ENCODE assay signal across 9 cellular contexts in the genomic region with DNA sequence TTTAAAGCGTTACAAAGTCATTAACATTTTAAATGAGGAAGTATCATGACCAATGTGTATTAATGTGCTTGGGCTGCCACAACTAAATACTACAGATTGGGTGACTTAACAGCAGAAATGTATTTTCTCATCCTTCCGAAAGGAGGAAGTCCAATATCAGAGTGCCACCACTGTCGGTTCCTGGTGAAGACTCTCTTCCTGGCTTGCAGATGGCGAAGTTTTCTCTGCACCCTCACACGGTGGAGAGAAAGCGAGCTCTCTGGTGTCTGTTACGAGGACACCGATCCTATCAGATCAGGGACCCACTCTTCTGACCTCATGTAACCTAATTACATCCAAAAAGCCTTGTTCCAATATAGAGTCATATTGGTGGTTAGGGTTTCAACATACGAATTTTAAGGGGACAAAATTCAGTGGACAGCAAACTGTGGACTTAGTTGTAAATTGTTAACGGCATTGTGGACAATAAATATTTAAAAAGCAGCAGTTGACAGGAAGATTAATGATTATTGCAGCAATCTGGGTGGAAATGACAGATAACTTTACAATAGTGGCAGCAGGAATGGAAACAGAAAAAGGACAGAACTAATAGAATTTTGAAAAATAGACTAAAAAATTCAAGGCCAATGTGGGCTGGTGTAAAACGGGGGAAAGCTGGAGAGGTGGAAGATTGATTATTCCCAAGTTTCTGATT.
"Had no signal": no experiment of that assay in that cellular context is flagged by ENCODE, and none has a peak within 500 bp of the region (broad histone marks: within the 10 kb centered on the region; RNA-seq: fewer than 3 reads in every experiment).

No MANE protein-coding gene starts in this region.

- DNase-seq: activated CD4-positive, alpha-beta T cell treated with anti-CD3 and anti-CD28 coated beads for 48 hours; activated CD8-positive, alpha-beta memory T cell treated with anti-CD3 and anti-CD28 coated beads for 24 hours; activated naive CD4-positive, alpha-beta T cell treated with Interleukin-2 at 50 U/mL for 16 hours; activated naive CD8-positive, alpha-beta T cell treated with anti-CD3 and anti-CD28 coated beads, Interleukin-2, amount 50 U/mL, for 24 hours; hypothalamus; kidney glomerular epithelial cell; stimulated activated CD4-positive, alpha-beta T cell treated with anti-CD3 and anti-CD28 coated beads, Interleukin-4, amount 100 ng/mL, for 24 hours; stomach had no signal

- ATAC-seq: activated naive CD8-positive, alpha-beta T cell treated with anti-CD3 and anti-CD28 coated beads, Interleukin-2, amount 50 U/mL, for 24 hours had no signal

- H3K27ac Mint-ChIP-seq: activated naive CD8-positive, alpha-beta T cell treated with anti-CD3 and anti-CD28 coated beads, Interleukin-2, amount 50 U/mL, for 24 hours had no signal

- H3K4me1 Mint-ChIP-seq: activated naive CD8-positive, alpha-beta T cell treated with anti-CD3 and anti-CD28 coated beads, Interleukin-2, amount 50 U/mL, for 24 hours had no signal

- H3K4me3 Mint-ChIP-seq: activated naive CD8-positive, alpha-beta T cell treated with anti-CD3 and anti-CD28 coated beads, Interleukin-2, amount 50 U/mL, for 24 hours; neural crest cell had no signal
